Comparison of ENCODE assay signal across 32 cellular contexts in the genomic region with DNA sequence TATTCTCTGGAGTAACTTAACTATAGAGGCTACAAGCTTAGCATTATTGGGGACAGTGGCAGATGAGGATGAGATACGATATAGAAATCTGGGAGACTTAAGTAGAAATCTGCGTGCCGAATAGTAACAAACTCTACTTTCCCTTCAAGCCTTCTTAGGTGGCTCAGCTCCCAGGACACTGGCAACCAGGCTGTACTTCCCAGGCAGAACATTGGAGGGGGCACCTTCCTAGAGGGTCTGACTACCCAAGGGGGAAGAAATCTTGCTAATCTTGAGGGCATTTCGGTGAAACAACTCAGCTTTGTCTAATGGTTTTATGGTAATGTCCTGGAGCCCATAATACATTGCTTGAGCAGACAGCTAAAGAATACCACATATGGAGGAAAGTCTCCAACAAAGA.
"Had no signal": no experiment of that assay in that cellular context is flagged by ENCODE, and none has a peak within 500 bp of the region (broad histone marks: within the 10 kb centered on the region; RNA-seq: fewer than 3 reads in every experiment).

No MANE protein-coding gene starts in this region.

- H3K36me3 Mint-ChIP-seq: activated naive CD4-positive, alpha-beta T cell treated with anti-CD3 and anti-CD28 coated beads, Interleukin-2, amount 50 U/mL, for 24 hours; activated naive CD8-positive, alpha-beta T cell treated with anti-CD3 and anti-CD28 coated beads for 36 hours had no signal

- H3K27ac Mint-ChIP-seq: activated CD4-positive, alpha-beta memory T cell treated with anti-CD3 and anti-CD28 coated beads, Interleukin-2, amount 10 ng/mL, durations not matched to agents 7 days and 5 days; activated CD4-positive, alpha-beta T cell treated with anti-CD3 and anti-CD28 coated beads, Interleukin-2, amount 10 ng/mL, durations not matched to agents 7 days and 5 days; activated naive CD4-positive, alpha-beta T cell treated with anti-CD3 and anti-CD28 coated beads for 36 hours; activated naive CD4-positive, alpha-beta T cell treated with anti-CD3 and anti-CD28 coated beads, Interleukin-2, amount 50 U/mL, for 24 hours; activated naive CD8-positive, alpha-beta T cell treated with anti-CD3 and anti-CD28 coated beads for 36 hours; activated naive CD8-positive, alpha-beta T cell treated with anti-CD3 and anti-CD28 coated beads, Interleukin-2, amount 50 U/mL, for 24 hours; activated T-helper 17 cell treated with anti-CD3 and anti-CD28 coated beads, Interleukin-2, amount 50 U/mL, for 72 hours; T-helper 17 cell; T-helper 2 cell treated with Interferon-gamma antibody and Interleukin-4, amounts not matched to agents 5 μg/mL and 100 μg/mL, for 36 hours had no signal

- ATAC-seq: activated naive CD8-positive, alpha-beta T cell treated with anti-CD3 and anti-CD28 coated beads, Interleukin-2, amount 50 U/mL, for 24 hours; activated T-cell treated with anti-CD3 and anti-CD28 coated beads, Interleukin-2, amount 50 U/mL, for 4 hours; activated T-helper 17 cell treated with anti-CD3 and anti-CD28 coated beads, Interleukin-2, amount 50 U/mL, for 72 hours; body of pancreas; esophagus mucosa; heart left ventricle; T-helper 17 cell had no signal

- DNase-seq: activated CD4-positive, alpha-beta memory T cell treated with anti-CD3 and anti-CD28 coated beads, Interleukin-2, amount 10 ng/mL, durations not matched to agents 7 days and 5 days; activated CD4-positive, alpha-beta T cell treated with anti-CD3 and anti-CD28 coated beads for 1 hour; activated CD4-positive, alpha-beta T cell treated with anti-CD3 and anti-CD28 coated beads for 4 hours; activated CD4-positive, alpha-beta T cell treated with anti-CD3 and anti-CD28 coated beads, Interleukin-2, amount 10 ng/mL, durations not matched to agents 7 days and 5 days; activated CD4-positive, alpha-beta T cell treated with anti-CD3 and anti-CD28 coated beads, Interleukin-2, amount 50 U/mL, for 4 hours; activated CD4-positive, CD25-positive, alpha-beta regulatory T cell; activated CD8-positive, alpha-beta memory T cell treated with anti-CD3 and anti-CD28 coated beads, Interleukin-2, amount 50 U/mL, for 48 hours; activated effector memory CD4-positive, alpha-beta T cell treated with Interleukin-2 at 50 U/mL for 16 hours; activated naive CD4-positive, alpha-beta T cell treated with anti-CD3 and anti-CD28 coated beads for 36 hours; activated naive CD8-positive, alpha-beta T cell treated with anti-CD3 and anti-CD28 coated beads for 36 hours; activated naive CD8-positive, alpha-beta T cell treated with anti-CD3 and anti-CD28 coated beads, Interleukin-2, amount 50 U/mL, for 24 hours; activated T-cell treated with anti-CD3 and anti-CD28 coated beads for 4 hours; activated T-cell treated with anti-CD3 and anti-CD28 coated beads, Interleukin-2, amount 50 U/mL, for 4 hours; adrenal gland; amygdala; aorta; body of pancreas; caudate nucleus; effector CD8-positive, alpha-beta T cell; foreskin fibroblast; glutamatergic neuron; heart left ventricle; T-helper 1 cell; T-helper 17 cell; T1000; WERI-Rb-1 had no signal

- H3K4me3 ChIP-seq: adrenal gland, body of pancreas, heart left ventricle had no signal

- H3K27ac ChIP-seq: adrenal gland, body of pancreas, heart left ventricle, WERI-Rb-1 had no signal

- H3K4me3 Mint-ChIP-seq: activated CD4-positive, alpha-beta memory T cell treated with anti-CD3 and anti-CD28 coated beads, Interleukin-2, amount 10 ng/mL, durations not matched to agents 7 days and 5 days; activated CD4-positive, alpha-beta T cell treated with anti-CD3 and anti-CD28 coated beads, Interleukin-2, amount 10 ng/mL, durations not matched to agents 7 days and 5 days; activated naive CD4-positive, alpha-beta T cell treated with anti-CD3 and anti-CD28 coated beads for 36 hours; activated naive CD4-positive, alpha-beta T cell treated with anti-CD3 and anti-CD28 coated beads, Interleukin-2, amount 50 U/mL, for 24 hours; activated naive CD8-positive, alpha-beta T cell treated with anti-CD3 and anti-CD28 coated beads for 36 hours; activated naive CD8-positive, alpha-beta T cell treated with anti-CD3 and anti-CD28 coated beads, Interleukin-2, amount 50 U/mL, for 24 hours; activated T-cell treated with anti-CD3 and anti-CD28 coated beads, Interleukin-2, amount 50 U/mL, for 4 hours; activated T-helper 17 cell treated with anti-CD3 and anti-CD28 coated beads, Interleukin-2, amount 50 U/mL, for 72 hours; T-helper 17 cell; T-helper 2 cell treated with Interferon-gamma antibody and Interleukin-4, amounts not matched to agents 5 μg/mL and 100 μg/mL, for 36 hours had no signal

- FAIRE-seq: colon, frontal cortex had no signal

- H3K4me1 Mint-ChIP-seq: activated CD4-positive, alpha-beta memory T cell treated with anti-CD3 and anti-CD28 coated beads, Interleukin-2, amount 10 ng/mL, durations not matched to agents 7 days and 5 days; activated CD4-positive, alpha-beta T cell treated with anti-CD3 and anti-CD28 coated beads, Interleukin-2, amount 10 ng/mL, durations not matched to agents 7 days and 5 days; activated naive CD4-positive, alpha-beta T cell treated with anti-CD3 and anti-CD28 coated beads, Interleukin-2, amount 50 U/mL, for 24 hours; activated naive CD8-positive, alpha-beta T cell treated with anti-CD3 and anti-CD28 coated beads for 36 hours; activated naive CD8-positive, alpha-beta T cell treated with anti-CD3 and anti-CD28 coated beads, Interleukin-2, amount 50 U/mL, for 24 hours; activated T-helper 17 cell treated with anti-CD3 and anti-CD28 coated beads, Interleukin-2, amount 50 U/mL, for 72 hours; T-helper 17 cell had no signal

- H3K4me1 ChIP-seq: adrenal gland, body of pancreas, heart left ventricle had no signal

- H3K27me3 Mint-ChIP-seq: activated CD4-positive, alpha-beta memory T cell treated with anti-CD3 and anti-CD28 coated beads, Interleukin-2, amount 10 ng/mL, durations not matched to agents 7 days and 5 days; activated CD4-positive, alpha-beta T cell treated with anti-CD3 and anti-CD28 coated beads, Interleukin-2, amount 10 ng/mL, durations not matched to agents 7 days and 5 days; activated naive CD8-positive, alpha-beta T cell treated with anti-CD3 and anti-CD28 coated beads for 36 hours; activated naive CD8-positive, alpha-beta T cell treated with anti-CD3 and anti-CD28 coated beads, Interleukin-2, amount 50 U/mL, for 24 hours; activated T-helper 17 cell treated with anti-CD3 and anti-CD28 coated beads, Interleukin-2, amount 50 U/mL, for 72 hours; T-helper 17 cell had no signal

- H3K36me3 ChIP-seq: adrenal gland, heart left ventricle, WERI-Rb-1 had no signal

- H3K27me3 ChIP-seq: adrenal gland, body of pancreas, heart left ventricle had no signal

- H3K9me3 Mint-ChIP-seq: activated naive CD8-positive, alpha-beta T cell treated with anti-CD3 and anti-CD28 coated beads for 36 hours; activated naive CD8-positive, alpha-beta T cell treated with anti-CD3 and anti-CD28 coated beads, Interleukin-2, amount 50 U/mL, for 24 hours had no signal

- H3K9me3 ChIP-seq: adrenal gland, body of pancreas had no signal
